Comparison of ENCODE assay signal across 1 cellular context in genomic region chr18:70205421-70206397, GRCh38.
TF ChIP-seq lines count a peak whose summit lies in the region.

Gene RTTN, minus strand, starts transcription at chr18:70205687. Its CDS starts 29 bp downstream, at chr18:70205658.

TF ChIP-seq in HepG2, 621 proteins besides CTCF, POLR2A, EP300 and RAD21 (continued from another document and continues in another):
- TF ChIP-seq HMG20A (CRISPR knock-in tag; IDR thresholded peaks at IDR 0.05; ENCODE audit: borderline replicate concordance), result no peak
- TF ChIP-seq ZBTB14 (CRISPR knock-in tag; IDR thresholded peaks at IDR 0.05), result no peak
- no peak for TF ChIP-seq RAD51 (IDR thresholded peaks at IDR 0.05; ENCODE audit: borderline replicate concordance)
- TF ChIP-seq ZFP37 (CRISPR knock-in tag; IDR thresholded peaks at IDR 0.05; ENCODE audit: borderline replicate concordance), result no peak; the same call in 1 of the 2 replicates
- no peak for TF ChIP-seq CEBPB (IDR thresholded peaks at IDR 0.05; ENCODE audit: borderline replicate concordance, low read depth, low read length)
- TF ChIP-seq ZC3H13 (CRISPR knock-in tag; IDR thresholded peaks at IDR 0.05), result peak; percentile 70; the same call in 1 of the 2 replicates
- no peak for TF ChIP-seq ZNF432 (CRISPR knock-in tag; IDR thresholded peaks at IDR 0.05; ENCODE audit: borderline replicate concordance)
- no peak for TF ChIP-seq ZNF34 (CRISPR knock-in tag; IDR thresholded peaks at IDR 0.05; ENCODE audit: borderline replicate concordance)
- no peak; the same call in 1 of the 2 replicates for TF ChIP-seq RFX3 (CRISPR knock-in tag; IDR thresholded peaks at IDR 0.05)
- TF ChIP-seq NCOA2 (CRISPR knock-in tag; IDR thresholded peaks at IDR 0.05), result peak; percentile 59
- no peak for TF ChIP-seq ZNF83 (CRISPR knock-in tag; IDR thresholded peaks at IDR 0.05; ENCODE audit: borderline replicate concordance)
- TF ChIP-seq SNRNP70 (IDR thresholded peaks at IDR 0.05; ENCODE audit: low read depth, low read length), result no peak
- peak; percentile 82 for TF ChIP-seq ZFX (CRISPR knock-in tag; IDR thresholded peaks at IDR 0.05; ENCODE audit: low read depth)
- no peak; the same call in 1 of the 2 replicates for TF ChIP-seq ZNF576 (CRISPR knock-in tag; IDR thresholded peaks at IDR 0.05)
- TF ChIP-seq AGO1 (IDR thresholded peaks at IDR 0.05; ENCODE audit: low read depth, low read length, poor library complexity, severe bottlenecking), result peak; percentile 58
- TF ChIP-seq ZNF724P (CRISPR knock-in tag; IDR thresholded peaks at IDR 0.05; ENCODE audit: borderline replicate concordance), result 0 out of 2 replicates have a peak, but pooled peaks have one; percentile 67
- no peak for TF ChIP-seq PREB (CRISPR knock-in tag; IDR thresholded peaks at IDR 0.05)
- peak; percentile 87 for TF ChIP-seq ZNF781 (CRISPR knock-in tag; IDR thresholded peaks at IDR 0.05; ENCODE audit: borderline replicate concordance, not compliant biosample characterization)
- TF ChIP-seq ZNF441 (CRISPR knock-in tag; IDR thresholded peaks at IDR 0.05; ENCODE audit: borderline replicate concordance), result no peak
- peak; percentile 69 for TF ChIP-seq HHEX (CRISPR knock-in tag; IDR thresholded peaks at IDR 0.05)
- TF ChIP-seq PLSCR1 (CRISPR knock-in tag; IDR thresholded peaks at IDR 0.05; ENCODE audit: borderline replicate concordance), result no peak
- TF ChIP-seq ERF (CRISPR knock-in tag; IDR thresholded peaks at IDR 0.05), result peak; percentile 86
- 0 out of 2 replicates have a peak, but pooled peaks have one; percentile 57 for TF ChIP-seq ZNF770 (CRISPR knock-in tag; IDR thresholded peaks at IDR 0.05)
- TF ChIP-seq ZFP91 (CRISPR knock-in tag; IDR thresholded peaks at IDR 0.05; ENCODE audit: borderline replicate concordance), result peak; percentile 94
- peak; percentile 97 for TF ChIP-seq IRF2 (CRISPR knock-in tag; IDR thresholded peaks at IDR 0.05)
- TF ChIP-seq ZNF382 (CRISPR knock-in tag; IDR thresholded peaks at IDR 0.05; ENCODE audit: borderline replicate concordance), result no peak
- TF ChIP-seq ZBTB4 (CRISPR knock-in tag; IDR thresholded peaks at IDR 0.05; ENCODE audit: borderline replicate concordance), result peak; percentile 77; the same call in 1 of the 2 replicates
- peak; percentile 92 for TF ChIP-seq ZNF850 (CRISPR knock-in tag; conservative IDR thresholded peaks at IDR 0.05)
- peak; percentile 82 for TF ChIP-seq ZNF232 (CRISPR knock-in tag; IDR thresholded peaks at IDR 0.05; ENCODE audit: borderline replicate concordance)
- TF ChIP-seq TEF (CRISPR knock-in tag; IDR thresholded peaks at IDR 0.05), result peak; percentile 19; the same call in 1 of the 2 replicates
- TF ChIP-seq ARID3A (IDR thresholded peaks at IDR 0.05; ENCODE audit: low read depth, low read length), result peak; percentile 98
- peak; percentile 98 for TF ChIP-seq ZNF143 (CRISPR knock-in tag; IDR thresholded peaks at IDR 0.05)
- peak; percentile 66; the same call in 1 of the 2 replicates for TF ChIP-seq ZNF367 (CRISPR knock-in tag; IDR thresholded peaks at IDR 0.05; ENCODE audit: borderline replicate concordance)
- TF ChIP-seq TFDP2 (CRISPR knock-in tag; IDR thresholded peaks at IDR 0.05), result peak; percentile 98
- 0 out of 2 replicates have a peak, but pooled peaks have one; percentile 61 for TF ChIP-seq ZNF639 (CRISPR knock-in tag; conservative IDR thresholded peaks at IDR 0.05)
- peak; percentile 86 for TF ChIP-seq MEIS1 (CRISPR knock-in tag; IDR thresholded peaks at IDR 0.05; ENCODE audit: borderline replicate concordance)
- TF ChIP-seq NONO (IDR thresholded peaks at IDR 0.05), result no peak
- TF ChIP-seq NONO (CRISPR knock-in tag; conservative IDR thresholded peaks at IDR 0.05), result peak; percentile 77
- TF ChIP-seq ZNF17 (CRISPR knock-in tag; IDR thresholded peaks at IDR 0.05), result no peak
- TF ChIP-seq ZNF672 (CRISPR knock-in tag; IDR thresholded peaks at IDR 0.05), result no peak
- TF ChIP-seq ZNF468 (CRISPR knock-in tag; IDR thresholded peaks at IDR 0.05), result 0 out of 2 replicates have a peak, but pooled peaks have one; percentile 56
- peak; percentile 57 for TF ChIP-seq SIX4 (CRISPR knock-in tag; IDR thresholded peaks at IDR 0.05)
- peak; percentile 52 for TF ChIP-seq ARNT2 (CRISPR knock-in tag; IDR thresholded peaks at IDR 0.05; ENCODE audit: low read depth)
- no peak for TF ChIP-seq ZNF101 (CRISPR knock-in tag; IDR thresholded peaks at IDR 0.05; ENCODE audit: borderline replicate concordance, low read depth)
- no peak for TF ChIP-seq ZNF136 (CRISPR knock-in tag; IDR thresholded peaks at IDR 0.05; ENCODE audit: low read depth)
- TF ChIP-seq MBD4 (IDR thresholded peaks at IDR 0.05; ENCODE audit: borderline replicate concordance, low read length), result no peak
- no peak for TF ChIP-seq GTF3A (CRISPR knock-in tag; conservative IDR thresholded peaks at IDR 0.05)
- peak; percentile 92 for TF ChIP-seq PHF8 (CRISPR knock-in tag; IDR thresholded peaks at IDR 0.05)
